Comparison of ENCODE assay signal across 1 cellular context in genomic region chr10:3399756-3400155, GRCh38.
TF ChIP-seq lines count a peak whose summit lies in the region.

No MANE protein-coding gene starts in this region.

TF ChIP-seq in liver, 16 proteins besides CTCF, POLR2A, EP300 and RAD21 (continued from another document):
- TF ChIP-seq REST (IDR thresholded peaks at IDR 0.05) (no peak), YY1 (IDR thresholded peaks at IDR 0.05) (no peak), JUND (IDR thresholded peaks at IDR 0.05) (no peak), EGR1 (IDR thresholded peaks at IDR 0.05; ENCODE audit: low read depth in 2 of 2) (no peak), NR2F2 (IDR thresholded peaks at IDR 0.05) (no peak), RXRA (IDR thresholded peaks at IDR 0.05) (no peak), FOXA1 (IDR thresholded peaks at IDR 0.05) (no peak), ZBTB33 (IDR thresholded peaks at IDR 0.05) (no peak), FOXA2 (IDR thresholded peaks at IDR 0.05) (no peak), TAF1 (conservative IDR thresholded peaks at IDR 0.05) (no peak), GABPA (IDR thresholded peaks at IDR 0.05 in 1 of 2, conservative IDR thresholded peaks at IDR 0.05 in 1 of 2) (no peak)
